18 cellular contexts compared by ENCODE assay signal in the genomic region with DNA sequence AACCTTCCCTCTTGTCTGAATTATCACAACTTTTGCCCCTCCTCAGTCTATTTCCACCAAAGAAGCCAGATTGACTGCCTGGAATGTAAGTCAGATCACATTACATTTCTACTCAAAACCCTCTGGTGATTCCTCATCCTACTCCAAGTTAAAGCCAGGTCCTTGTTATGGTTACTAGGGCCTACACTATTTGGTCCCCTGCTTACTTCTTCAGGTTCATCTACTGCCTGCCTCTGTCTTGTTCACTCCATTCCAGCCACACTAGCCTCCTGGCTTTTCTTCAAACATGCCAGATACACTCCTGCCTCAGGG. TPM values are rescaled to one million over a fixed set of nuclear protein-coding genes. Genes with fewer than 3 reads are reported as not detected.
DNase-seq lines count a peak whose midpoint lies in the region; ATAC-seq and TF ChIP-seq lines count a peak whose summit lies in the region.
"Had no signal": no experiment of that assay in that cellular context is flagged by ENCODE, and none has a peak within 500 bp of the region (broad histone marks: within the 10 kb centered on the region; RNA-seq: fewer than 3 reads in every experiment).

No MANE protein-coding gene starts in this region.

- H3K27me3 Mint-ChIP-seq in activated T-cell treated with anti-CD3 and anti-CD28 coated beads, Interleukin-2, amount 50 U/mL, for 4 hours (ENCODE audit: low read depth), result no peaks in the 10 kb centered on the region
- no peaks in the 10 kb centered on the region for H3K27me3 Mint-ChIP-seq in endodermal cell (ENCODE audit: insufficient read depth)

- H3K4me3 Mint-ChIP-seq in activated T-cell treated with anti-CD3 and anti-CD28 coated beads, Interleukin-2, amount 50 U/mL, for 4 hours, result no peak overlapping the region
- H3K4me3 Mint-ChIP-seq in endodermal cell, result no peak overlapping the region

- H3K36me3 ChIP-seq in endodermal cell (ENCODE audit: control insufficient read depth, insufficient read depth, low read length) (peaks cover 7% of the 10 kb centered on the region), spleen (peaks cover 0 to 81% (median 13%) of the 10 kb centered on the region in 6 donors), right lobe of liver (peaks cover 0 to 2% (median 0%) of the 10 kb centered on the region in 4 donors)
- H3K36me3 ChIP-seq: adrenal gland, ovary had no signal

- intact Hi-C loops in spleen (cut with DNase I; ENCODE audit: low total_unique reads), result no loop called here
- intact Hi-C loops in right lobe of liver (cut with DNase I), result no loop called here

- no peak overlapping the region for H3K9ac ChIP-seq in endodermal cell (ENCODE audit: extremely low read depth, low read length, poor library complexity, severe bottlenecking)

- H3K4me3 ChIP-seq in endodermal cell (ENCODE audit: low read length) (no peak overlapping the region), spleen (no peak overlapping the region), right lobe of liver (no peak overlapping the region)
- H3K4me3 ChIP-seq: adrenal gland, ovary, PC-9, upper lobe of right lung had no signal

- POLR2A ChIA-PET in GM10248 (lab: Yijun Ruan, JAX), result no interaction called here

- H3K9me3 Mint-ChIP-seq in activated T-cell treated with anti-CD3 and anti-CD28 coated beads, Interleukin-2, amount 50 U/mL, for 4 hours, result no peaks in the 10 kb centered on the region
- no peaks in the 10 kb centered on the region for H3K9me3 Mint-ChIP-seq in endodermal cell

- H3K27ac Mint-ChIP-seq in endodermal cell, result peak overlapping the region; percentile 13

- CTCF ChIA-PET in GM10248 (lab: Yijun Ruan, JAX), result interaction anchor here (0.7 to 7.6 kb wide), 4 partner anchors 9 to 47 kb away, joined by 3 to 76 read pairs (median 6); a partner anchor contains a TSS

- no peak for TF ChIP-seq CTCF in endodermal cell (conservative IDR thresholded peaks at IDR 0.05)
- no peak for TF ChIP-seq CTCF in spleen (IDR thresholded peaks at IDR 0.05 in 8 of 11, conservative IDR thresholded peaks at IDR 0.05 in 3 of 11)
- no peak for TF ChIP-seq CTCF in GM10248 (IDR thresholded peaks at IDR 0.05; ENCODE audit: control extremely low read depth, extremely low read depth, low read depth, missing control alignments)
- TF ChIP-seq CTCF in right lobe of liver (IDR thresholded peaks at IDR 0.05), result no peak

- H3K4me1 Mint-ChIP-seq in activated T-cell treated with anti-CD3 and anti-CD28 coated beads, Interleukin-2, amount 50 U/mL, for 4 hours (ENCODE audit: low read depth), result peaks cover 14% of the 10 kb centered on the region
- H3K4me1 Mint-ChIP-seq in endodermal cell, result no peaks in the 10 kb centered on the region

- ATAC-seq in activated T-cell treated with anti-CD3 and anti-CD28 coated beads, Interleukin-2, amount 50 U/mL, for 4 hours, result peak; percentile 13 to 29
- ATAC-seq in SK-N-SH treated with all-trans-retinoic acid at 6 μM for 48 hours (peak; percentile 75), right lobe of liver (no peak)
- ATAC-seq in stimulated activated naive CD8-positive, alpha-beta T cell treated with anti-CD3 and anti-CD28 coated beads, Interleukin-15, Interleukin-2, amounts not matched to agents 100 U/mL and 50 U/mL, for 24 hours, result peak; percentile 25
- ATAC-seq: upper lobe of right lung had no signal

- TF ChIP-seq POLR2A in spleen (IDR thresholded peaks at IDR 0.05) (no peak), right lobe of liver (IDR thresholded peaks at IDR 0.05) (no peak)

- H3K27me3 ChIP-seq in endodermal cell (ENCODE audit: control insufficient read depth, insufficient read depth, low read length, poor library complexity, severe bottlenecking) (no peaks in the 10 kb centered on the region), spleen (replicated peaks in 1 of 7) (no peaks in the 10 kb centered on the region), right lobe of liver (no peaks in the 10 kb centered on the region)
- H3K27me3 ChIP-seq: adrenal gland, ovary, upper lobe of right lung had no signal

- H3K4me1 ChIP-seq in endodermal cell (ENCODE audit: control insufficient read depth, insufficient read depth, low read length) (no peaks in the 10 kb centered on the region), spleen (peaks cover 0 to 26% (median 7%) of the 10 kb centered on the region in 6 donors), right lobe of liver (no peaks in the 10 kb centered on the region)
- H3K4me1 ChIP-seq: adrenal gland, upper lobe of right lung had no signal

- DNase-seq in activated T-cell treated with anti-CD3 and anti-CD28 coated beads, Interleukin-2, amount 50 U/mL, for 4 hours, result no peak
- DNase-seq in activated T-cell treated with anti-CD3 and anti-CD28 coated beads for 4 hours (no peak), endodermal cell (no peak), spleen (no peak), GM10248 (ENCODE audit: extremely low spot score) (no peak), right lobe of liver (no peak)
- DNase-seq in stimulated activated naive CD8-positive, alpha-beta T cell treated with anti-CD3 and anti-CD28 coated beads, Interleukin-15, Interleukin-2, amounts not matched to agents 100 U/mL and 50 U/mL, for 24 hours, result no peak
- DNase-seq: activated CD8-positive, alpha-beta memory T cell treated with anti-CD3 and anti-CD28 coated beads for 24 hours; adrenal gland; dermis blood vessel endothelial cell; DND-41; NCI-H1417; NCI-H510A; ovary; PC-9; upper lobe of right lung had no signal

- no peak overlapping the region for H3K27ac ChIP-seq in endodermal cell (ENCODE audit: low read depth, low read length)
- no peak overlapping the region for H3K27ac ChIP-seq in spleen
- H3K27ac ChIP-seq in right lobe of liver, result no peak overlapping the region
- H3K27ac ChIP-seq: adrenal gland, ovary, PC-9, upper lobe of right lung had no signal

- H3K36me3 Mint-ChIP-seq in activated T-cell treated with anti-CD3 and anti-CD28 coated beads, Interleukin-2, amount 50 U/mL, for 4 hours (ENCODE audit: insufficient read depth), result peaks cover 29% of the 10 kb centered on the region
- peaks cover 9% of the 10 kb centered on the region for H3K36me3 Mint-ChIP-seq in endodermal cell (ENCODE audit: low read depth)

- H3K9me3 ChIP-seq in endodermal cell (ENCODE audit: control insufficient read depth, low read length), result no peaks in the 10 kb centered on the region
- H3K9me3 ChIP-seq in spleen, result no peaks in the 10 kb centered on the region
- H3K9me3 ChIP-seq in right lobe of liver, result no peaks in the 10 kb centered on the region
- H3K9me3 ChIP-seq: adrenal gland, ovary, upper lobe of right lung had no signal

TF ChIP-seq in SK-N-SH treated with all-trans-retinoic acid at 6 μM for 48 hours, 23 proteins besides CTCF, POLR2A, EP300 and RAD21 (continues in another document):
- TF ChIP-seq ISL1 (CRISPR knock-in tag; IDR thresholded peaks at IDR 0.05) (no peak), TCF4 (CRISPR knock-in tag; IDR thresholded peaks at IDR 0.05; ENCODE audit: borderline replicate concordance) (no peak), ZC3H10 (CRISPR knock-in tag; IDR thresholded peaks at IDR 0.05) (no peak), PPARA (CRISPR knock-in tag; IDR thresholded peaks at IDR 0.05; ENCODE audit: borderline replicate concordance) (no peak)
- TF ChIP-seq, protein P1, sequence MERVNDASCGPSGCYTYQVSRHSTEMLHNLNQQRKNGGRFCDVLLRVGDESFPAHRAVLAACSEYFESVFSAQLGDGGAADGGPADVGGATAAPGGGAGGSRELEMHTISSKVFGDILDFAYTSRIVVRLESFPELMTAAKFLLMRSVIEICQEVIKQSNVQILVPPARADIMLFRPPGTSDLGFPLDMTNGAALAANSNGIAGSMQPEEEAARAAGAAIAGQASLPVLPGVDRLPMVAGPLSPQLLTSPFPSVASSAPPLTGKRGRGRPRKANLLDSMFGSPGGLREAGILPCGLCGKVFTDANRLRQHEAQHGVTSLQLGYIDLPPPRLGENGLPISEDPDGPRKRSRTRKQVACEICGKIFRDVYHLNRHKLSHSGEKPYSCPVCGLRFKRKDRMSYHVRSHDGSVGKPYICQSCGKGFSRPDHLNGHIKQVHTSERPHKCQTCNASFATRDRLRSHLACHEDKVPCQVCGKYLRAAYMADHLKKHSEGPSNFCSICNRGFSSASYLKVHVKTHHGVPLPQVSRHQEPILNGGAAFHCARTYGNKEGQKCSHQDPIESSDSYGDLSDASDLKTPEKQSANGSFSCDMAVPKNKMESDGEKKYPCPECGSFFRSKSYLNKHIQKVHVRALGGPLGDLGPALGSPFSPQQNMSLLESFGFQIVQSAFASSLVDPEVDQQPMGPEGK (CRISPR knock-in tag; IDR thresholded peaks at IDR 0.05; ENCODE audit: borderline replicate concordance), result no peak
- TF ChIP-seq, protein P2, sequence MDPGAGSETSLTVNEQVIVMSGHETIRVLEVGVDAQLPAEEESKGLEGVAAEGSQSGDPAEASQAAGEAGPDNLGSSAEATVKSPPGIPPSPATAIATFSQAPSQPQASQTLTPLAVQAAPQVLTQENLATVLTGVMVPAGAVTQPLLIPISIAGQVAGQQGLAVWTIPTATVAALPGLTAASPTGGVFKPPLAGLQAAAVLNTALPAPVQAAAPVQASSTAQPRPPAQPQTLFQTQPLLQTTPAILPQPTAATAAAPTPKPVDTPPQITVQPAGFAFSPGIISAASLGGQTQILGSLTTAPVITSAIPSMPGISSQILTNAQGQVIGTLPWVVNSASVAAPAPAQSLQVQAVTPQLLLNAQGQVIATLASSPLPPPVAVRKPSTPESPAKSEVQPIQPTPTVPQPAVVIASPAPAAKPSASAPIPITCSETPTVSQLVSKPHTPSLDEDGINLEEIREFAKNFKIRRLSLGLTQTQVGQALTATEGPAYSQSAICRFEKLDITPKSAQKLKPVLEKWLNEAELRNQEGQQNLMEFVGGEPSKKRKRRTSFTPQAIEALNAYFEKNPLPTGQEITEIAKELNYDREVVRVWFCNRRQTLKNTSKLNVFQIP (CRISPR knock-in tag; IDR thresholded peaks at IDR 0.05; ENCODE audit: borderline replicate concordance, low read depth), result no peak

RNA-seq across cellular contexts. Expression of a gene that starts 43.2 kb away (rescaled TPM):
- total RNA-seq in activated T-cell treated with anti-CD3 and anti-CD28 coated beads, Interleukin-2, amount 50 U/mL, for 4 hours, result under 1 TPM in 2 of 3 donors, not detected in 1; 0.13 to 0.43 TPM
- total RNA-seq in endodermal cell (not detected), spleen (1 to 10 TPM in 2 of 7 donors, under 1 TPM in 5; 0.23 to 3.5 (median 0.39) TPM), right lobe of liver (not detected)
- polyA plus RNA-seq in endodermal cell (2013, experiment 1 of 2), result not detected
- not detected for polyA plus RNA-seq in endodermal cell (2013, experiment 2 of 2)
- under 1 TPM; 0.23 to 0.64 (median 0.48) TPM for polyA plus RNA-seq in spleen
- total RNA-seq: dermis blood vessel endothelial cell, mesenteric fat pad, ovary had no signal

RNA-seq across cellular contexts. Expression of a gene that starts 48.3 kb away (rescaled TPM):
- 10 to 100 TPM; 25.3 to 31.9 (median 29.6) TPM for total RNA-seq in activated T-cell treated with anti-CD3 and anti-CD28 coated beads, Interleukin-2, amount 50 U/mL, for 4 hours
- total RNA-seq in endodermal cell, result 10 to 100 TPM; 27.8 to 30.5 TPM
- 14.4 TPM for polyA plus RNA-seq in endodermal cell (2013, experiment 1 of 2)
- 13.5 TPM for polyA plus RNA-seq in endodermal cell (2013, experiment 2 of 2)
- total RNA-seq in spleen, result 10 to 100 TPM; 40.3 to 90.8 (median 49.9) TPM
- 10 to 100 TPM in 2 of 3 donors, 1 to 10 TPM in 1; 9.3 to 14.3 (median 12.6) TPM for polyA plus RNA-seq in spleen
- 10 to 100 TPM in 5 of 6 experiments, 1 to 10 TPM in 1; 8.8 to 17.4 (median 14.1) TPM for total RNA-seq in right lobe of liver

Comparison
In these comparisons a context has a peak if more than half of its experiments do, and no peak if none do; other contexts are left out.
1. ATAC-seq: peak in activated T-cell treated with anti-CD3 and anti-CD28 coated beads, Interleukin-2, amount 50 U/mL, for 4 hours (2 of 2), SK-N-SH treated with all-trans-retinoic acid at 6 μM for 48 hours (single experiment) and stimulated activated naive CD8-positive, alpha-beta T cell treated with anti-CD3 and anti-CD28 coated beads, Interleukin-15, Interleukin-2, amounts not matched to agents 100 U/mL and 50 U/mL, for 24 hours (single experiment); none in right lobe of liver (0 of 4).